1 cellular context compared by ENCODE assay signal in genomic region chr7:75945297-75946168, GRCh38.
TF ChIP-seq lines count a peak whose summit lies in the region.

No MANE protein-coding gene starts in this region.

TF ChIP-seq in GM23338, 12 proteins besides CTCF, POLR2A, EP300 and RAD21 (continued from another document):
- TF ChIP-seq ZNF462 (CRISPR knock-in tag; IDR thresholded peaks at IDR 0.05) (no peak), POLR2AphosphoS5 (IDR thresholded peaks at IDR 0.05; ENCODE audit: low read depth) (no peak)
